In genomic region chr2:3585239-3586109, GRCh38 we compare ENCODE assay signal across 12 cellular contexts. TPM values are rescaled to one million over a fixed set of nuclear protein-coding genes. Genes with fewer than 3 reads are reported as not detected.
DNase-seq lines count a peak whose midpoint lies in the region; ATAC-seq, FAIRE-seq and TF ChIP-seq lines count a peak whose summit lies in the region.
"Had no signal": no experiment of that assay in that cellular context is flagged by ENCODE, and none has a peak within 500 bp of the region (broad histone marks: within the 10 kb centered on the region; RNA-seq: fewer than 3 reads in every experiment).

No MANE protein-coding gene starts in this region.

- H2BK5ac ChIP-seq in IMR-90 (ENCODE audit: low read depth, low read length, poor library complexity, severe bottlenecking): peak overlapping the region; percentile 90

- CTCF ChIA-PET in IMR-90 (lab: Yijun Ruan, JAX): no interaction called here

- DNase-seq in IMR-90 (peak; percentile 95), brain pericyte (ENCODE audit: low read depth, low spot score) (peak; percentile 87), kidney (peak; percentile 89), smooth muscle cell of the brain vasculature (ENCODE audit: low read depth, low spot score) (peak; percentile 89), NOMO-1 treated with dmso at 0.1 percent for 144 hours (lab: John Stamatoyannopoulos, UW; ENCODE audit: unreplicated experiment) (no peak), head of caudate nucleus (no peak)
- no peak for DNase-seq in activated T-cell treated with anti-CD3 and anti-CD28 coated beads, Interleukin-2, amount 50 U/mL, for 1 hour
- DNase-seq: glutamatergic neuron, NCI-H1092 treated with DMSO at 0.1 percent for 48 hours had no signal

- H2AFZ ChIP-seq in IMR-90 (replicated peaks; ENCODE audit: low read length, poor library complexity): peak overlapping the region; percentile 92

- no peak for TF ChIP-seq RAD21 in IMR-90 (IDR thresholded peaks at IDR 0.05; ENCODE audit: low read length)

- H3K27me3 ChIP-seq in IMR-90 (ENCODE audit: control insufficient read depth, insufficient read depth, low read length): no peaks in the 10 kb centered on the region

- POLR2A ChIA-PET in IMR-90 (lab: Charles Lee; ENCODE audit: unreplicated experiment): interaction anchor here (0.6 to 1.0 kb wide), 2 partner anchors 10 to 35 kb away, joined by 3 to 4 read pairs; no protein-coding TSS in a partner anchor

- H3K9me1 ChIP-seq in IMR-90 (ENCODE audit: insufficient read depth, low read length): peaks cover 12% of the 10 kb centered on the region

- WGBS in IMR-90 (ENCODE audit: extremely low coverage in 2 of 2, insufficient read length in 1 of 2), 2 experiments: 11% methylated on average over 9 of the region's 29 CpGs; no CpG with 5 or more reads in 1 of the 2 experiments

- H3K4me1 ChIP-seq in IMR-90 (ENCODE audit: control insufficient read depth, insufficient read depth, low read length) (peaks cover 21% of the 10 kb centered on the region), kidney (ENCODE audit: control insufficient read depth in 1 of 2, insufficient read depth in 1 of 2, low read depth in 1 of 2, low read length in 2 of 2) (peaks cover 0 to 3% of the 10 kb centered on the region in 2 donors)

- BruUV-seq in IMR-90 (replicated peaks; lab: Mats Ljungman, UMichigan): no TSS peak

- H3K4ac ChIP-seq in IMR-90 (ENCODE audit: low read depth, low read length): peak overlapping the region; percentile 98

- peak overlapping the region; percentile 77 for H2AK5ac ChIP-seq in IMR-90 (ENCODE audit: low read depth, low read length)

- dilution Hi-C loops in IMR-90 (cut with HindIII; ENCODE audit: low sequenced_read_pairs, unreplicated experiment): no loop called here

- peak overlapping the region; percentile 19 for H2AK9ac ChIP-seq in IMR-90 (replicated peaks; ENCODE audit: low read depth, low read length, poor library complexity)

- ATAC-seq in IMR-90 (ENCODE audit: low read depth): peak; percentile 69
- no peak for ATAC-seq in HG03342 (IDR thresholded peaks at IDR 0.05; ENCODE audit: unreplicated experiment)
- ATAC-seq: stimulated activated memory B cell treated with anti-CD40 and anti-IgM and Interleukin-4, amounts not matched to agents 10 μg/mL and 1 μg/mL and 100 μg/mL, for 72 hours had no signal

- intact Hi-C loops in IMR-90 (cut with micrococcal nuclease) (loop anchor here (2.0 kb wide), 1 partner anchor 65 kb away; no protein-coding TSS in a partner anchor), kidney (cut with DNase I) (no loop called here), head of caudate nucleus (cut with DNase I) (no loop called here)

- H3K23ac ChIP-seq in IMR-90 (ENCODE audit: low read depth, low read length): peak overlapping the region; percentile 84

- peak overlapping the region; percentile 85 to 99 for H4K8ac ChIP-seq in IMR-90 (ENCODE audit: low read depth in 2 of 2, low read length in 2 of 2)

- TF ChIP-seq CTCF in IMR-90 (conservative IDR thresholded peaks at IDR 0.05; ENCODE audit: low read depth, low read length) (no peak), kidney (IDR thresholded peaks at IDR 0.05; ENCODE audit: borderline replicate concordance, extremely low read depth, insufficient read depth) (no peak)

- H3K9ac ChIP-seq in IMR-90 (ENCODE audit: low read depth, low read length) (peak overlapping the region; percentile 79), kidney (ENCODE audit: low read length in 2 of 2) (no peak overlapping the region)

- no peaks in the 10 kb centered on the region for H3K9me3 ChIP-seq in IMR-90 (ENCODE audit: control insufficient read depth, insufficient read depth, low read length)
- no peaks in the 10 kb centered on the region for H3K9me3 ChIP-seq in kidney (ENCODE audit: control insufficient read depth in 1 of 2, low read length in 2 of 2)

- TF ChIP-seq POLR2A in IMR-90 (IDR thresholded peaks at IDR 0.05; ENCODE audit: low read depth, low read length): no peak

- H3K27ac ChIP-seq in IMR-90 (ENCODE audit: insufficient read depth, low read length) (peak overlapping the region; percentile 82), kidney (ENCODE audit: low read depth in 2 of 2, low read length in 2 of 2) (peak overlapping the region; percentile 71 to 72)

- peak overlapping the region; percentile 84 for H3K18ac ChIP-seq in IMR-90 (ENCODE audit: low read depth, low read length)

- peaks cover 16% of the 10 kb centered on the region for H3K36me3 ChIP-seq in IMR-90 (ENCODE audit: control insufficient read depth, insufficient read depth, low read length)
- peaks cover 7 to 17% of the 10 kb centered on the region in 2 donors for H3K36me3 ChIP-seq in kidney (ENCODE audit: control insufficient read depth in 1 of 2, insufficient read depth in 2 of 2, low read length in 2 of 2)

- peak overlapping the region; percentile 91 for H2BK120ac ChIP-seq in IMR-90 (ENCODE audit: low read depth, low read length)

- peak overlapping the region; percentile 64 for H3K4me2 ChIP-seq in IMR-90 (ENCODE audit: low read depth, low read length)

- peak overlapping the region; percentile 92 for H4K91ac ChIP-seq in IMR-90 (ENCODE audit: insufficient read depth, low read depth, low read length)

- peak overlapping the region; percentile 20 for H3K4me3 ChIP-seq in IMR-90 (ENCODE audit: insufficient read depth, low read depth, low read length)
- no peak overlapping the region for H3K4me3 ChIP-seq in kidney (ENCODE audit: low read length in 2 of 2)

- peaks cover 9% of the 10 kb centered on the region for H4K20me1 ChIP-seq in IMR-90 (ENCODE audit: insufficient read depth, low read length)

- peak overlapping the region; percentile 98; the same call in 2 of the 3 replicates for H2BK15ac ChIP-seq in IMR-90 (ENCODE audit: low read depth, low read length)

- no peak for FAIRE-seq in kidney (lab: Jason Lieb, UNC)

- H3K14ac ChIP-seq in IMR-90 (replicated peaks; ENCODE audit: low read depth, low read length): peak overlapping the region; percentile 72

- peak overlapping the region; percentile 92 for H3K56ac ChIP-seq in IMR-90 (ENCODE audit: extremely low read depth, insufficient read depth, low read length)

- peak overlapping the region; percentile 96 for H2BK20ac ChIP-seq in IMR-90 (ENCODE audit: low read depth, low read length)

- in situ Hi-C loops in IMR-90 (cut with MboI; ENCODE audit: low sequenced_read_pairs): no loop called here

- peaks cover 21 to 47% of the 10 kb centered on the region in 2 experiments for H3K79me1 ChIP-seq in IMR-90 (ENCODE audit: low read depth in 1 of 2, low read length in 2 of 2)

- peak overlapping the region; percentile 85 for H4K5ac ChIP-seq in IMR-90 (ENCODE audit: low read depth, low read length)

TF ChIP-seq in IMR-90, 13 proteins besides CTCF, POLR2A, EP300 and RAD21 (continues in another document):
- 0 out of 2 replicates have a peak, but pooled peaks have one; percentile 63 for TF ChIP-seq CHD1 (IDR thresholded peaks at IDR 0.05; ENCODE audit: low read depth, low read length)
- TF ChIP-seq, protein P1, sequence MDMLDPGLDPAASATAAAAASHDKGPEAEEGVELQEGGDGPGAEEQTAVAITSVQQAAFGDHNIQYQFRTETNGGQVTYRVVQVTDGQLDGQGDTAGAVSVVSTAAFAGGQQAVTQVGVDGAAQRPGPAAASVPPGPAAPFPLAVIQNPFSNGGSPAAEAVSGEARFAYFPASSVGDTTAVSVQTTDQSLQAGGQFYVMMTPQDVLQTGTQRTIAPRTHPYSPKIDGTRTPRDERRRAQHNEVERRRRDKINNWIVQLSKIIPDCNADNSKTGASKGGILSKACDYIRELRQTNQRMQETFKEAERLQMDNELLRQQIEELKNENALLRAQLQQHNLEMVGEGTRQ (IDR thresholded peaks at IDR 0.05; ENCODE audit: low read depth, low read length): no peak
- no peak; the same call in 1 of the 2 replicates for TF ChIP-seq MAZ (IDR thresholded peaks at IDR 0.05; ENCODE audit: borderline replicate concordance, low read depth, low read length)
- TF ChIP-seq BHLHE40 (IDR thresholded peaks at IDR 0.05; ENCODE audit: low read depth, low read length): no peak
- no peak for TF ChIP-seq SMC3 (IDR thresholded peaks at IDR 0.05; ENCODE audit: low read depth, low read length)
- no peak for TF ChIP-seq RFX5 (IDR thresholded peaks at IDR 0.05; ENCODE audit: low read depth, low read length)
- TF ChIP-seq FOS (IDR thresholded peaks at IDR 0.05; ENCODE audit: low read depth, low read length): peak; percentile 63; the same call in 1 of the 2 replicates
- no peak for TF ChIP-seq MAFK (IDR thresholded peaks at IDR 0.05; ENCODE audit: low read depth, low read length)
- peak; percentile 18; the same call in 1 of the 2 replicates for TF ChIP-seq CEBPB (IDR thresholded peaks at IDR 0.05; ENCODE audit: low read depth, low read length)
- TF ChIP-seq NFE2L2 (IDR thresholded peaks at IDR 0.05; ENCODE audit: low read depth, low read length): no peak
- peak; percentile 71 for TF ChIP-seq RCOR1 (IDR thresholded peaks at IDR 0.05; ENCODE audit: insufficient replicate concordance, low read length)
- TF ChIP-seq MXI1 (IDR thresholded peaks at IDR 0.05; ENCODE audit: borderline replicate concordance, low read depth, low read length): peak; percentile 68; the same call in 1 of the 2 replicates

RNA-seq across cellular contexts. Expression of gene COLEC11, which starts 9.4 kb away (rescaled TPM):
- total RNA-seq in IMR-90 (2012; rRNA removed) (under 0.01 and 0.28 TPM in 2 replicates), kidney (7.6 TPM)
- polyA plus RNA-seq in IMR-90 (2012; rRNA removed) (0.24 and 0.55 TPM in 2 replicates), kidney (ENCODE audit: insufficient read depth, low read depth, low replicate concordance) (34.6 TPM)
- 0.34 and 0.45 TPM in 2 replicates for polyA plus RNA-seq in IMR-90 (2012; cell fraction: cytosol; rRNA removed)
- polyA plus RNA-seq in IMR-90 (2012; cell fraction: nucleus; rRNA removed; ENCODE audit: low replicate concordance): 0.12 TPM in 1 of 2 replicates, not detected in the other
- total RNA-seq: renal cortical epithelial cell had no signal

RNA-seq across cellular contexts. Expression of gene RPS7, which starts 10.4 kb away (rescaled TPM):
- 3,111 and 3,387 TPM in 2 replicates for total RNA-seq in IMR-90 (2012; rRNA removed)
- polyA plus RNA-seq in IMR-90 (2012; rRNA removed): 1,199 and 1,260 TPM in 2 replicates
- polyA plus RNA-seq in IMR-90 (2012; cell fraction: cytosol; rRNA removed): 1,489 and 3,890 TPM in 2 replicates
- polyA plus RNA-seq in IMR-90 (2012; cell fraction: nucleus; rRNA removed; ENCODE audit: low replicate concordance): 261 and 727 TPM in 2 replicates
- total RNA-seq in kidney: 992 TPM
- 1,826 TPM for polyA plus RNA-seq in kidney (ENCODE audit: insufficient read depth, low read depth, low replicate concordance)

RNA-seq across cellular contexts. Expression of gene RNASEH1, which starts 27.3 kb away (rescaled TPM):
- total RNA-seq in IMR-90 (2012; rRNA removed) (23.7 and 38.3 TPM in 2 replicates), kidney (21.1 TPM)
- polyA plus RNA-seq in IMR-90 (2012; rRNA removed) (21.7 and 23.5 TPM in 2 replicates), kidney (ENCODE audit: insufficient read depth, low read depth, low replicate concordance) (6.8 TPM)
- 11.6 and 14.9 TPM in 2 replicates for polyA plus RNA-seq in IMR-90 (2012; cell fraction: cytosol; rRNA removed)
- 6.1 and 14.1 TPM in 2 replicates for polyA plus RNA-seq in IMR-90 (2012; cell fraction: nucleus; rRNA removed; ENCODE audit: low replicate concordance)

Comparison
In these comparisons a context has a peak if more than half of its experiments do, and no peak if none do; other contexts are left out.
1. DNase-seq: peak in IMR-90 (single experiment), brain pericyte (single experiment), kidney (single experiment) and smooth muscle cell of the brain vasculature (single experiment); none in activated T-cell treated with anti-CD3 and anti-CD28 coated beads, Interleukin-2, amount 50 U/mL, for 1 hour (single experiment), NOMO-1 treated with dmso at 0.1 percent for 144 hours (single experiment) and head of caudate nucleus (0 of 42).